Comparison of ENCODE assay signal across 8 cellular contexts in the genomic region with DNA sequence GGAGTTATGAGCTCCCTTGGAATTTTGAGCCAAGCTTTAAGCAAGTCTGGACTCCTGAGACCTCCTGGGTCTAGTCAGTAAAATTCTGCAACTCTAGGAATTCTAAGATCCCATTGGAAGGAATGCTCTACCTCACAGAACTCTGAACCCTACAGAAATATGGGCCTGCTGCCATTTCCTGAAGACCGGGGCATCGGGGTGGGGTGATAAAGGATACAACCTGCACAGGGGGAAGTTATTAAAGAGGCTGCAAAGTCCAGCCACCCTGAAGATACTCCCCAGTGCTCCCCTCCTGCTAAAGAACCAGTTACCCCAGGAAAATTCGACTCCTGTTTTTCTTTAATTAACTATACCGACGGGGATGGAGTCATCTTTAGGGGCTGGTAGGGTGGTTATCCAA. TPM values are rescaled to one million over a fixed set of nuclear protein-coding genes. Genes with fewer than 3 reads are reported as not detected.
DNase-seq lines count a peak whose midpoint lies in the region; ATAC-seq and TF ChIP-seq lines count a peak whose summit lies in the region.
"Had no signal": no experiment of that assay in that cellular context is flagged by ENCODE, and none has a peak within 500 bp of the region (broad histone marks: within the 10 kb centered on the region; RNA-seq: fewer than 3 reads in every experiment).

No MANE protein-coding gene starts in this region.

- peaks cover 12 to 42% (median 33%) of the 10 kb centered on the region in 4 donors for H3K36me3 ChIP-seq in stomach

- peak overlapping the region; percentile 63 for H3K4me3 ChIP-seq in fibroblast of the aortic adventitia (ENCODE audit: low read depth, low read length)
- H3K4me3 ChIP-seq in stomach: peak overlapping the region; percentile 86 to 100 (median 94)

- POLR2A ChIA-PET in T-cell (lab: Charles Lee): no interaction called here

- ATAC-seq in T-cell (replicated peaks in 1 of 4): no peak
- no peak for ATAC-seq in GM18505 (IDR thresholded peaks at IDR 0.05; ENCODE audit: unreplicated experiment)
- no peak for ATAC-seq in HG02623 (IDR thresholded peaks at IDR 0.05; ENCODE audit: unreplicated experiment)

- TF ChIP-seq POLR2A in stomach (IDR thresholded peaks at IDR 0.05) (no peak), GM18505 (IDR thresholded peaks at IDR 0.05; ENCODE audit: borderline replicate concordance, extremely low read depth, insufficient read depth, insufficient read length) (no peak)

- H3K4me1 Mint-ChIP-seq in T-cell: peaks cover 56 to 70% (median 64%) of the 10 kb centered on the region in 3 donors

- no peak for TF ChIP-seq EP300 in stomach (IDR thresholded peaks at IDR 0.05)

- peak overlapping the region in 2 of 3 donors; percentile 9 to 98 for H3K4me3 Mint-ChIP-seq in T-cell

- H3K9me3 Mint-ChIP-seq in T-cell: no peaks in the 10 kb centered on the region

- no peak overlapping the region for H3K27ac Mint-ChIP-seq in T-cell

- H3K9me3 ChIP-seq in stomach: no peaks in the 10 kb centered on the region

- 25 to 55% (median 36%) methylated on average over 5 of the region's 5 CpGs for WGBS in stomach, 5 donors

- no peak for DNase-seq in T-cell
- no peak for DNase-seq in fibroblast of the aortic adventitia (ENCODE audit: low read depth)
- DNase-seq in stomach: no peak
- no peak for DNase-seq in KG1 (lab: John Stamatoyannopoulos, UW)
- DNase-seq: activated CD4-positive, alpha-beta T cell treated with anti-CD3 and anti-CD28 coated beads, Interleukin-2, amount 50 U/mL, for 48 hours had no signal

- TF ChIP-seq CTCF in fibroblast of the aortic adventitia (IDR thresholded peaks at IDR 0.05; ENCODE audit: insufficient read depth, low read length) (no peak), stomach (IDR thresholded peaks at IDR 0.05) (no peak)

- intact Hi-C loops in stomach (cut with DNase I; ENCODE audit: low total_unique reads): no loop called here

- no peaks in the 10 kb centered on the region for H3K27me3 Mint-ChIP-seq in T-cell

- peaks cover 11% of the 10 kb centered on the region for H3K36me3 Mint-ChIP-seq in T-cell

- peak overlapping the region; percentile 80 to 95 (median 89) for H3K27ac ChIP-seq in stomach
- H3K27ac ChIP-seq: KMS-11 had no signal

- CTCF ChIA-PET in T-cell (lab: Charles Lee): interaction anchor here in 1 of 2 donors (0.5 kb wide), 1 partner anchor 192 kb away, joined by 5 read pairs; no protein-coding TSS in a partner anchor

- peaks cover 33 to 78% (median 43%) of the 10 kb centered on the region in 4 donors for H3K4me1 ChIP-seq in stomach

- no peaks in the 10 kb centered on the region for H3K27me3 ChIP-seq in stomach

RNA-seq across cellular contexts. Expression of gene PPP1R37, which starts 2.4 kb away (rescaled TPM):
- total RNA-seq in T-cell: 10 to 100 TPM; 17.2 to 35.2 (median 30.4) TPM
- total RNA-seq in fibroblast of the aortic adventitia (ENCODE audit: low replicate concordance): 28.0 and 179 TPM in 2 replicates
- total RNA-seq in stomach: 100 to 1,000 TPM in 1 of 5 donors, 10 to 100 TPM in 4; 25.7 to 268 (median 55.4) TPM
- polyA plus RNA-seq in stomach: 10 to 100 TPM; 32.4 to 95.8 (median 39.7) TPM

RNA-seq across cellular contexts. Expression of gene GEMIN7, which starts 11.5 kb away (rescaled TPM):
- total RNA-seq in T-cell (10 to 100 TPM in 4 of 5 donors, 1 to 10 TPM in 1; 4.0 to 23.1 (median 22.7) TPM), fibroblast of the aortic adventitia (ENCODE audit: low replicate concordance) (12.6 and 16.0 TPM in 2 replicates), stomach (100 to 1,000 TPM in 1 of 5 donors, 10 to 100 TPM in 2, 1 to 10 TPM in 2; 1.8 to 107 (median 11.2) TPM)
- 10 to 100 TPM; 28.2 to 44.3 (median 36.0) TPM for polyA plus RNA-seq in stomach

RNA-seq across cellular contexts. Expression of gene ZNF296, which starts 14.3 kb away (rescaled TPM):
- total RNA-seq in T-cell (1 to 10 TPM; 1.4 to 4.3 (median 3.5) TPM), fibroblast of the aortic adventitia (ENCODE audit: low replicate concordance) (0.27 TPM in 1 of 2 replicates, not detected in the other), stomach (10 to 100 TPM in 2 of 5 donors, 1 to 10 TPM in 1, under 1 TPM in 1, not detected in 1; 0.45 to 13.4 (median 7.4) TPM)
- 1 to 10 TPM; 2.7 to 7.0 (median 5.0) TPM for polyA plus RNA-seq in stomach

RNA-seq across cellular contexts. Expression of gene CLASRP, which starts 51.8 kb away (rescaled TPM):
- total RNA-seq in T-cell (100 to 1,000 TPM; 141 to 153 (median 149) TPM), fibroblast of the aortic adventitia (ENCODE audit: low replicate concordance) (14.1 and 32.4 TPM in 2 replicates), stomach (100 to 1,000 TPM in 3 of 5 donors, 10 to 100 TPM in 2; 27.0 to 491 (median 274) TPM)
- polyA plus RNA-seq in stomach: 100 to 1,000 TPM in 1 of 3 donors, 10 to 100 TPM in 2; 47.7 to 131 (median 86.6) TPM
